ENCODE assay signal across 31 cellular contexts in the genomic region with DNA sequence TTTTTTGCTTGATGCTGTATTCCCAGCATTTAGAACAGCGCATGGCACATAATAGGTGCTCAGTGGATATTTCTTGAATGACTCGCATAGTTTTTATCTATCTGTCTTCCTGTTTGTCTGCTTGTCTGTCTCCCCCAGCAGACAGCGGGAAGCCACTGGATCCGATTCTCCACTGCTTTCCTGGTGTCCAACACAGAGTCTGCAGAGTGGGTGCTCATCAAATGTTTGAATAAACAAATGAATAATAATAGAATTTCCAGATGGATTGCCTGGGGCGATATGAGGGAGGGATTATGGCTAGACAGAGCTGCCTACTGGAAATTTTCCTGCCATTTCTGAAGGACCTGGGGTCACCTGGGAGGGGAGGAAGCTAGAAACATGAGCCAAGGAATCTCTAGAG. TPM values are rescaled to one million over a fixed set of nuclear protein-coding genes. Genes with fewer than 3 reads are reported as not detected.
"Had no signal": no experiment of that assay in that cellular context is flagged by ENCODE, and none has a peak within 500 bp of the region (broad histone marks: within the 10 kb centered on the region; RNA-seq: fewer than 3 reads in every experiment).

No MANE protein-coding gene starts in this region.

- H3K36me3 Mint-ChIP-seq: activated naive CD4-positive, alpha-beta T cell treated with anti-CD3 and anti-CD28 coated beads, Interleukin-2, amount 50 U/mL, for 72 hours had no signal

- H3K4me1 Mint-ChIP-seq: activated B cell treated with CpG ODN at 0.5 μM for 24 hours; activated CD4-positive, alpha-beta T cell treated with anti-CD3 and anti-CD28 coated beads, Interleukin-2, amount 10 ng/mL, durations not matched to agents 24 days and 14 days; activated naive CD8-positive, alpha-beta T cell treated with anti-CD3 and anti-CD28 coated beads, Interleukin-2, amount 50 U/mL, for 24 hours had no signal

- H3K4me3 ChIP-seq: ascending aorta, body of pancreas, coronary artery, Peyer's patch, SJCRH30 had no signal

- H3K9me3 ChIP-seq: ascending aorta, body of pancreas, Peyer's patch, SJCRH30 had no signal

- H3K27ac ChIP-seq: ascending aorta, body of pancreas, coronary artery, Peyer's patch, RWPE1, SJCRH30 had no signal

- H3K27ac Mint-ChIP-seq: activated B cell treated with CpG ODN at 0.5 μM for 24 hours; activated CD4-positive, alpha-beta T cell treated with anti-CD3 and anti-CD28 coated beads, Interleukin-2, amount 10 ng/mL, durations not matched to agents 24 days and 14 days; activated naive CD4-positive, alpha-beta T cell treated with anti-CD3 and anti-CD28 coated beads, Interleukin-2, amount 50 U/mL, for 72 hours; activated naive CD8-positive, alpha-beta T cell treated with anti-CD3 and anti-CD28 coated beads, Interleukin-2, amount 50 U/mL, for 24 hours had no signal

- H3K4me3 Mint-ChIP-seq: activated B cell treated with CpG ODN at 0.5 μM for 24 hours; activated CD4-positive, alpha-beta T cell treated with anti-CD3 and anti-CD28 coated beads, Interleukin-2, amount 10 ng/mL, durations not matched to agents 24 days and 14 days; activated naive CD8-positive, alpha-beta T cell treated with anti-CD3 and anti-CD28 coated beads, Interleukin-2, amount 50 U/mL, for 24 hours; activated T-cell treated with anti-CD3 and anti-CD28 coated beads, Interleukin-2, amount 50 U/mL, for 4 hours had no signal

- H3K36me3 ChIP-seq: ascending aorta, Peyer's patch, SJCRH30 had no signal

- DNase-seq: activated B cell treated with CpG ODN at 0.5 μM for 24 hours; activated CD4-positive, alpha-beta T cell treated with anti-CD3 and anti-CD28 coated beads for 1 hour; activated CD4-positive, alpha-beta T cell treated with anti-CD3 and anti-CD28 coated beads, Interleukin-2, amount 10 ng/mL, durations not matched to agents 24 days and 14 days; activated CD4-positive, alpha-beta T cell treated with anti-CD3 and anti-CD28 coated beads, Interleukin-2, amount 50 U/mL, for 48 hours; activated CD8-positive, alpha-beta memory T cell treated with anti-CD3 and anti-CD28 coated beads for 24 hours; activated effector memory CD4-positive, alpha-beta T cell treated with anti-CD3 and anti-CD28 coated beads, Interleukin-2, amount 50 U/mL, for 16 hours; activated naive CD4-positive, alpha-beta T cell treated with Interleukin-2 at 50 U/mL for 16 hours; activated naive CD8-positive, alpha-beta T cell treated with anti-CD3 and anti-CD28 coated beads, Interleukin-2, amount 50 U/mL, for 24 hours; activated T-cell treated with anti-CD3 and anti-CD28 coated beads, Interleukin-2, amount 50 U/mL, for 4 hours; amniotic stem cell; body of pancreas; central memory CD4-positive, alpha-beta T cell; Karpas-422; NCI-H1105 treated with DMSO at 0.1 percent for 48 hours; NCI-H1694 treated with DMSO at 0.1 percent for 48 hours; NCI-H2029 treated with DMSO at 0.1 percent for 48 hours; NCI-H446; NCI-H524; NK-92 treated with Interleukin-12 subunit alpha and Interleukin-12 subunit beta, amount 100 ng/mL, for 24 hours; OCI-M1; Peyer's patch; Right ventricle myocardium superior; SJCRH30; SW 1271 had no signal

- H3K4me1 ChIP-seq: ascending aorta, body of pancreas, Peyer's patch, SJCRH30 had no signal

- H3K27me3 ChIP-seq: ascending aorta, body of pancreas, Peyer's patch had no signal

- H3K9me3 Mint-ChIP-seq: activated B cell treated with CpG ODN at 0.5 μM for 24 hours; activated CD4-positive, alpha-beta T cell treated with anti-CD3 and anti-CD28 coated beads, Interleukin-2, amount 10 ng/mL, durations not matched to agents 24 days and 14 days; activated naive CD4-positive, alpha-beta T cell treated with anti-CD3 and anti-CD28 coated beads, Interleukin-2, amount 50 U/mL, for 72 hours; activated naive CD8-positive, alpha-beta T cell treated with anti-CD3 and anti-CD28 coated beads, Interleukin-2, amount 50 U/mL, for 24 hours; activated T-cell treated with anti-CD3 and anti-CD28 coated beads, Interleukin-2, amount 50 U/mL, for 4 hours had no signal

RNA-seq across cellular contexts. Expression of a gene that starts 18.9 kb away (rescaled TPM):
- total RNA-seq: activated CD4-positive, alpha-beta T cell treated with anti-CD3 and anti-CD28 coated beads, Interleukin-2, amount 10 ng/mL, durations not matched to agents 24 days and 14 days; activated T-cell treated with anti-CD3 and anti-CD28 coated beads, Interleukin-2, amount 50 U/mL, for 4 hours; ascending aorta; bronchial epithelial cell; chondrocyte; Peyer's patch; T-helper 1 cell treated with Interleukin-12 subunit alpha and Interleukin-12 subunit beta and Interleukin-4 antibody, amounts not matched to agents 30 ng/mL and 1 ng/mL, for 36 hours had no signal
